Comparison of ENCODE assay signal across 8 cellular contexts in the genomic region with DNA sequence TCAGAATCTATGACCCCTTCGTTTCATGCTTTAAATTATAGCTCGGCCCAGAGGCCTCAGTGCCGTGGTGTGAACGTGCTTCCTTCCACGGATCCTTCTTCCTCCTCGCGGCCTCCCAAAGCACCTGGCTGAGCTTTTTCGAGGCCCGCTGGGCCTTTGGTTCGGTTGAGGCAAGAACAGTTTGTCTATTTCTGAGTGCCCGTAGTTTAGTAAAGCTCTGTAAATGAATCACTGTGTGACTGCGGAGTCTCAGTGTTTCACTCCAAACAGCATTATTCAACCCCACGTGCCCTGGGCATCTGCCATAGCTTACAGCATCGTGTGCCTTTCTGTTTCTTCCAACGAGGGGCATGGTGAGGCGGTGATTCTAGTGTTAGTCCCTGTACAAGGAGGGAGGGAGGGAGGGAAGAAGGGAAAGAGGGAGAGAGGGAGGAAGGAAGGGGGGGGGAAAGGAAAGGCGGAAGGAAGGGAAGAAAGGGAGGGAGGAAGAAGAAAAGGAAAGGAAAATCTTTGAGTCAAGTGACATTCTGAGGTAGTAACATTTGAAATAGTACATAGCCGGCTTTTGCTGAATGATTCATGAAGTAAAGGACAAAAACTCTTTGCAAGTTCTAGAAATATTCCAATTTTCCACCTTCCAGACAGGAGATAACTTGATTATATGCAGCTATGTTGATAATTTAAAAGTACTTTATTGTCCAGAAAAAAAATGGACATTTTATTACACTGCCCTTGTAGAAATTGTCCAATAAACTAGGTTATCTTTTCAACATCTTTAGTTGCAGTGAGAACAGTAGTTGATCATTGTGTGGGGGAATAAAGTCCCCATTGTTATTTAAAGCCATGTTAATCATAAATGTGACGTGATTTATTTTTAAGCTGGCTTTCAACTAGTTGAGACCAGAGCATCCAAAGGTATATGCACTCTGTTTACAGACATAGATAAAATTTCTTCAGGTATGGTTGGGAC. TPM values are rescaled to one million over a fixed set of nuclear protein-coding genes. Genes with fewer than 3 reads are reported as not detected.
DNase-seq lines count a peak whose midpoint lies in the region; ATAC-seq and TF ChIP-seq lines count a peak whose summit lies in the region.

No MANE protein-coding gene starts in this region.

- DNase-seq in DMS153 (lab: John Stamatoyannopoulos, UW) (peak; percentile 24), MG63 (peak; percentile 62), foreskin fibroblast (peak; percentile 50 to 79), neural progenitor cell (ENCODE audit: low spot score) (peak; percentile 17), NOMO-1 treated with dmso at 0.1 percent for 144 hours (lab: John Stamatoyannopoulos, UW; ENCODE audit: unreplicated experiment) (no peak)
- peak; percentile 59 for DNase-seq in activated CD8-positive, alpha-beta T cell treated with anti-CD3 and anti-CD28 coated beads for 36 hours

- no peak for TF ChIP-seq CTCF in activated CD8-positive, alpha-beta T cell treated with anti-CD3 and anti-CD28 coated beads for 36 hours (IDR thresholded peaks at IDR 0.05)
- TF ChIP-seq CTCF in foreskin fibroblast (IDR thresholded peaks at IDR 0.05; ENCODE audit: low read depth, low read length) (no peak), neural progenitor cell (IDR thresholded peaks at IDR 0.05) (no peak)

- H3K27ac ChIP-seq in neural progenitor cell = no peak overlapping the region

- H3K4me3 ChIP-seq in MG63 (peak overlapping the region; percentile 52), foreskin fibroblast (ENCODE audit: low read depth in 1 of 2, low read length in 2 of 2) (peak overlapping the region; percentile 49 to 58), neural progenitor cell (peak overlapping the region; percentile 66)

- H3K36me3 ChIP-seq in MG63 = no peaks in the 10 kb centered on the region
- H3K36me3 ChIP-seq in neural progenitor cell = no peaks in the 10 kb centered on the region

- peak overlapping the region; percentile 97 for H2AFZ ChIP-seq in neural progenitor cell (replicated peaks)

- POLR2A ChIA-PET in activated CD8-positive, alpha-beta T cell treated with anti-CD3 and anti-CD28 coated beads for 36 hours (lab: Charles Lee) = interaction anchor here (0.7 to 2.5 kb wide), 8 partner anchors 10 to 557 kb away, joined by 3 to 13 read pairs (median 4); partner anchors contain the start of gene TMX1

- H3F3A ChIP-seq in neural progenitor cell (ENCODE audit: low read depth) = peaks cover 17% of the 10 kb centered on the region

- peak overlapping the region; percentile 89 for H3K27ac Mint-ChIP-seq in activated CD8-positive, alpha-beta T cell treated with anti-CD3 and anti-CD28 coated beads for 36 hours
- peak overlapping the region; percentile 97 for H3K27ac Mint-ChIP-seq in neural progenitor cell

- H3K9me3 Mint-ChIP-seq in activated CD8-positive, alpha-beta T cell treated with anti-CD3 and anti-CD28 coated beads for 36 hours = no peaks in the 10 kb centered on the region
- no peaks in the 10 kb centered on the region for H3K9me3 Mint-ChIP-seq in neural progenitor cell

- no peaks in the 10 kb centered on the region for H3K36me3 Mint-ChIP-seq in activated CD8-positive, alpha-beta T cell treated with anti-CD3 and anti-CD28 coated beads for 36 hours (ENCODE audit: low read depth)
- no peaks in the 10 kb centered on the region for H3K36me3 Mint-ChIP-seq in neural progenitor cell

- peaks cover 17% of the 10 kb centered on the region for H3K4me1 Mint-ChIP-seq in activated CD8-positive, alpha-beta T cell treated with anti-CD3 and anti-CD28 coated beads for 36 hours (ENCODE audit: low read depth)
- H3K4me1 Mint-ChIP-seq in neural progenitor cell = peaks cover 27% of the 10 kb centered on the region

- ATAC-seq in activated CD8-positive, alpha-beta T cell treated with anti-CD3 and anti-CD28 coated beads for 36 hours = no peak
- no peak for ATAC-seq in GM19395 (IDR thresholded peaks at IDR 0.05; ENCODE audit: unreplicated experiment)
- no peak for ATAC-seq in GM18498 (IDR thresholded peaks at IDR 0.05; ENCODE audit: unreplicated experiment)

- H3K79me2 ChIP-seq in neural progenitor cell (ENCODE audit: low read depth) = no peaks in the 10 kb centered on the region

- peaks cover 18% of the 10 kb centered on the region for H3K4me1 ChIP-seq in neural progenitor cell

- peak overlapping the region; percentile 89 for H3K4me2 ChIP-seq in neural progenitor cell

- intact Hi-C loops in activated CD8-positive, alpha-beta T cell treated with anti-CD3 and anti-CD28 coated beads for 36 hours (cut with micrococcal nuclease) = loop anchor here (10.0 kb wide), 1 partner anchor 139 kb away; no protein-coding TSS in a partner anchor

- peak overlapping the region; percentile 87 for H3K4me3 Mint-ChIP-seq in activated CD8-positive, alpha-beta T cell treated with anti-CD3 and anti-CD28 coated beads for 36 hours
- peak overlapping the region; percentile 94 for H3K4me3 Mint-ChIP-seq in neural progenitor cell

- H4K20me1 ChIP-seq in neural progenitor cell (ENCODE audit: low read depth) = no peaks in the 10 kb centered on the region

- H3K9ac ChIP-seq in neural progenitor cell = no peak overlapping the region

- H3K27me3 ChIP-seq in MG63 = peaks cover 4% of the 10 kb centered on the region; the same call in 1 of the 2 replicates
- peaks cover 67% of the 10 kb centered on the region for H3K27me3 ChIP-seq in neural progenitor cell

- CTCF ChIA-PET in activated CD8-positive, alpha-beta T cell treated with anti-CD3 and anti-CD28 coated beads for 36 hours (lab: Charles Lee) = interaction anchor here (0.6 to 3.5 kb wide), 7 partner anchors 8 to 236 kb away, joined by 3 to 16 read pairs (median 4); no protein-coding TSS in a partner anchor

- H3K27me3 Mint-ChIP-seq in activated CD8-positive, alpha-beta T cell treated with anti-CD3 and anti-CD28 coated beads for 36 hours = peaks cover 16% of the 10 kb centered on the region
- peaks cover 19% of the 10 kb centered on the region for H3K27me3 Mint-ChIP-seq in neural progenitor cell (ENCODE audit: insufficient read depth, low read depth)

- H3K9me3 ChIP-seq in MG63 (no peaks in the 10 kb centered on the region), neural progenitor cell (ENCODE audit: low read depth) (no peaks in the 10 kb centered on the region)

RNA-seq across cellular contexts. Expression of gene TRIM9, which starts 1.2 kb away (rescaled TPM):
- total RNA-seq in MG63 (2014; rRNA removed; shearing (Covaris generic); ENCODE audit: low replicate concordance) = 0.33 and 0.79 TPM in 2 replicates
- 1 to 10 TPM; 6.5 to 7.2 TPM for total RNA-seq in activated CD8-positive, alpha-beta T cell treated with anti-CD3 and anti-CD28 coated beads for 36 hours
- total RNA-seq in neural progenitor cell (ENCODE audit: low replicate concordance) = 1.3 and 2.3 TPM in 2 replicates
